Comparison of ENCODE assay signal across 20 cellular contexts in the genomic region with DNA sequence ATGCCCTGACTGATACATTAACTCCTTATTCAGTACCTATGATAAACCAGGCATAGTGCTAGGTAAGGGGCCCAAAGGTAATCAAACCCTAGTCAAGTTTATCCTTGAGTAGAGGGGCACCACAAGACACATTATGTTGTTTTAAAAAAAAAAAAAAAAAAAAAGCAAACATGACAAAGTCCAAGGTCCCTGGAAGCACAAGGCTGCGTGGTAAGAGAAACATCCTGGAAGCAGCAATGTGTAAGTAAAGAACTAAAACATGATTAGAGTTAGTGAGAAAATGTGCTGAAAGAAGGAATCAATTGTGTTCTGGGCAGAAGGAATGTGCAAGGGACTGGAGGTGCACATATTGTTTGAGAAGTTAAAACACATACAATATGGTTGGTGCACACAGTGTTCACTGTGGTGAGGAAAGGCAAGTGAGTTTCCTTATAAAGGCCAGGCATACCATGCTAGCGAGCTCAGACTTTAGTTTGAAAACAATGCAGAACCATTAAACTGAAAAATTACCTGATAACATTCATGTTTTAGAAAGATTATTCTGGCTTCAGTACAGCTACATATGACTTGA. TPM values are rescaled to one million over a fixed set of nuclear protein-coding genes. Genes with fewer than 3 reads are reported as not detected.
DNase-seq lines count a peak whose midpoint lies in the region; FAIRE-seq and TF ChIP-seq lines count a peak whose summit lies in the region.
"Had no signal": no experiment of that assay in that cellular context is flagged by ENCODE, and none has a peak within 500 bp of the region (broad histone marks: within the 10 kb centered on the region; RNA-seq: fewer than 3 reads in every experiment).

No MANE protein-coding gene starts in this region.

- H3K9ac ChIP-seq in astrocyte (ENCODE audit: low read length): no peak overlapping the region

- H3K36me3 ChIP-seq in astrocyte (ENCODE audit: insufficient read depth, low read length) (peaks cover 3% of the 10 kb centered on the region), small intestine (ENCODE audit: control insufficient read depth in 2 of 2, insufficient read depth in 2 of 2, low read length in 2 of 2) (no peaks in the 10 kb centered on the region)

- H3K27ac Mint-ChIP-seq in astrocyte (ENCODE audit: unreplicated experiment): peak overlapping the region; percentile 55
- H3K27ac Mint-ChIP-seq: CD14-positive monocyte had no signal

- H3K27me3 ChIP-seq in astrocyte (ENCODE audit: insufficient read depth, low read length) (no peaks in the 10 kb centered on the region), small intestine (ENCODE audit: control insufficient read depth in 2 of 2, insufficient read depth in 2 of 2, low read length in 2 of 2) (no peaks in the 10 kb centered on the region)

- H3K9me3 Mint-ChIP-seq in astrocyte (ENCODE audit: unreplicated experiment): peaks cover 3% of the 10 kb centered on the region

- H3K9me3 ChIP-seq in astrocyte (ENCODE audit: insufficient read depth, low read depth, low read length) (no peaks in the 10 kb centered on the region), small intestine (ENCODE audit: control insufficient read depth, low read depth) (no peaks in the 10 kb centered on the region)

- H3K27me3 Mint-ChIP-seq in astrocyte (ENCODE audit: low read depth, unreplicated experiment): no peaks in the 10 kb centered on the region

- DNase-seq in EH (ENCODE audit: low read depth) (peak; percentile 35), astrocyte (ENCODE audit: low read depth) (peak; percentile 53), kidney glomerular epithelial cell (lab: John Stamatoyannopoulos, UW) (peak; percentile 34), small intestine (peak; percentile 10), T-helper 2 cell (no peak), HUDEP-2 (lab: John Stamatoyannopoulos, UW; ENCODE audit: unreplicated experiment in 76 of 76) (no peak), NCI-H1694 (lab: John Stamatoyannopoulos, UW) (no peak)
- DNase-seq: DMS153, MV-4-11, NCI-H1417, NCI-H2029, NCI-H2171, NCI-H748 treated with DMSO at 0.1 percent for 48 hours, RPMI8226, SIG-M5 had no signal

- FAIRE-seq in astrocyte (lab: Jason Lieb, UNC) (no peak), small intestine (lab: Jason Lieb, UNC) (no peak)
- FAIRE-seq: HTR-8/SVneo, K562 had no signal

- no peak for TF ChIP-seq CTCF in astrocyte (IDR thresholded peaks at IDR 0.05; ENCODE audit: insufficient read depth, low read depth, low read length)

- WGBS in small intestine, 3 donors: 14 to 62% (median 38%) methylated on average over 2 of the region's 2 CpGs

- H3K27ac ChIP-seq in astrocyte (ENCODE audit: low read depth, low read length) (no peak overlapping the region), small intestine (ENCODE audit: low read depth in 1 of 2, low read length in 1 of 2) (no peak overlapping the region)
- H3K27ac ChIP-seq: HL-60 had no signal

- no peak overlapping the region for H3K4me3 ChIP-seq in astrocyte (ENCODE audit: insufficient read depth, low read depth, low read length)
- H3K4me3 ChIP-seq in small intestine (ENCODE audit: low read depth in 1 of 2, low read length in 2 of 2): no peak overlapping the region
- H3K4me3 ChIP-seq: K562 had no signal

- no peaks in the 10 kb centered on the region for H4K20me1 ChIP-seq in astrocyte (ENCODE audit: insufficient read depth, low read length)

- H3K4me1 Mint-ChIP-seq in astrocyte (ENCODE audit: low read depth, unreplicated experiment): peaks cover 15% of the 10 kb centered on the region
- H3K4me1 Mint-ChIP-seq: CD14-positive monocyte had no signal

- H3K36me3 Mint-ChIP-seq in astrocyte (ENCODE audit: low read depth, unreplicated experiment): peaks cover 8% of the 10 kb centered on the region
- H3K36me3 Mint-ChIP-seq: CD14-positive monocyte had no signal

- H3K4me3 Mint-ChIP-seq in astrocyte (ENCODE audit: unreplicated experiment): no peak overlapping the region
- H3K4me3 Mint-ChIP-seq: CD14-positive monocyte had no signal

- H3K4me1 ChIP-seq in astrocyte (ENCODE audit: insufficient read depth, low read length) (no peaks in the 10 kb centered on the region), small intestine (ENCODE audit: control insufficient read depth in 2 of 2, insufficient read depth in 1 of 2, low read depth in 1 of 2, low read length in 1 of 2) (peaks cover 0 to 2% of the 10 kb centered on the region in 2 donors)

- peak overlapping the region; percentile 21 for H2AFZ ChIP-seq in astrocyte (ENCODE audit: low read depth, low read length)

- H3K4me2 ChIP-seq in astrocyte (ENCODE audit: low read length): peak overlapping the region; percentile 7

- H3K79me2 ChIP-seq in astrocyte (ENCODE audit: insufficient read depth, low read length): peaks cover 3% of the 10 kb centered on the region

RNA-seq across cellular contexts. Expression of gene PDE1C, which starts 51.1 kb away (rescaled TPM):
- 14.9 and 31.6 TPM in 2 replicates for total RNA-seq in astrocyte
- under 1 TPM; 0.22 to 0.78 (median 0.54) TPM for polyA plus RNA-seq in small intestine
- total RNA-seq: A673, K562 had no signal
- polyA plus RNA-seq: CD14-positive monocyte had no signal

Comparison
In these comparisons a context has a peak if more than half of its experiments do, and no peak if none do; other contexts are left out.
1. DNase-seq: peak in EH (single experiment), astrocyte (single experiment), kidney glomerular epithelial cell (single experiment) and small intestine (single experiment); none in T-helper 2 cell (0 of 5), HUDEP-2 (0 of 76) and NCI-H1694 (single experiment).